ENCODE assay signal across 15 cellular contexts in the genomic region with DNA sequence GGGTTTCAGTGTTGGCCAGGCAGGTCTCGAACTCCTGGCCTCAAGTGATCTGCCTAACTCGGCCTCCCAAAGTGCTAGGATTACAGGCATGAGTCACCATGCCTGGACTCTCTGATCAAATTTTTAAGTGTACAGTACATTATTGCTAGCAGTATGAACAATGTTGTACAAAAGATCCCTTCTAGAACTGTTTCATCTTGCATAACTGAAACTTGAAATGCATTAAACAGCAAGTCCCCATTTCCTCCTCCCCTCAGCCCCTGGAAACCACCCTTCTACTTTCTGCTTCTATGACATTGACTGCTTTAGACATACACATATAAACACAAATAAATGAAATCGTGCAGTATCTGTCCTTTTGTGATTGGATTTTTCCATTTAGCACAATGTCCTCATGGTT.
DNase-seq lines count a peak whose midpoint lies in the region; ATAC-seq and TF ChIP-seq lines count a peak whose summit lies in the region.
"Had no signal": no experiment of that assay in that cellular context is flagged by ENCODE, and none has a peak within 500 bp of the region (broad histone marks: within the 10 kb centered on the region; RNA-seq: fewer than 3 reads in every experiment).

No MANE protein-coding gene starts in this region.

- H3K9me3 ChIP-seq in BE2C = no peaks in the 10 kb centered on the region; the same call in 1 of the 2 replicates
- H3K9me3 ChIP-seq: uterus had no signal

- no peaks in the 10 kb centered on the region for H3K36me3 Mint-ChIP-seq in activated naive CD4-positive, alpha-beta T cell treated with anti-CD3 and anti-CD28 coated beads for 36 hours (ENCODE audit: low read depth)
- H3K36me3 Mint-ChIP-seq in naive B cell = peaks cover 8 to 13% of the 10 kb centered on the region in 2 donors

- H3K4me1 Mint-ChIP-seq in activated naive CD4-positive, alpha-beta T cell treated with anti-CD3 and anti-CD28 coated beads for 36 hours (ENCODE audit: low read depth) = peaks cover 4% of the 10 kb centered on the region
- peaks cover 22 to 49% (median 47%) of the 10 kb centered on the region in 3 donors for H3K4me1 Mint-ChIP-seq in naive B cell

- H3K4me3 Mint-ChIP-seq in activated naive CD4-positive, alpha-beta T cell treated with anti-CD3 and anti-CD28 coated beads for 36 hours = no peak overlapping the region
- H3K4me3 Mint-ChIP-seq in naive B cell = peak overlapping the region in 5 of 8 donors; percentile 1 to 69 (median 27)

- no peak overlapping the region for H3K27ac Mint-ChIP-seq in activated naive CD4-positive, alpha-beta T cell treated with anti-CD3 and anti-CD28 coated beads for 36 hours
- H3K27ac Mint-ChIP-seq in naive B cell = peak overlapping the region in 3 of 6 donors; percentile 0 to 66 (median 50)

- no peak for TF ChIP-seq CTCF in BE2C (IDR thresholded peaks at IDR 0.05; ENCODE audit: low read depth, low read length)

- H3K9me3 Mint-ChIP-seq in activated naive CD4-positive, alpha-beta T cell treated with anti-CD3 and anti-CD28 coated beads for 36 hours = peaks cover 12% of the 10 kb centered on the region
- H3K9me3 Mint-ChIP-seq in naive B cell = peaks cover 0 to 24% (median 14%) of the 10 kb centered on the region in 7 donors

- DNase-seq in activated naive CD4-positive, alpha-beta T cell treated with anti-CD3 and anti-CD28 coated beads for 36 hours = peak; percentile 14
- DNase-seq in activated naive CD4-positive, alpha-beta T cell treated with Interleukin-2 at 50 U/mL for 16 hours = no peak
- DNase-seq in naive B cell (peak; percentile 35), NOMO-1 (lab: John Stamatoyannopoulos, UW; ENCODE audit: unreplicated experiment in 2 of 2) (no peak), pons (ENCODE audit: low spot score) (no peak), BE2C (no peak)
- DNase-seq: activated CD4-positive, CD25-positive, alpha-beta regulatory T cell; DMS79; IMR-90; NCI-H187 treated with DMSO at 0.1 percent for 48 hours; uterus had no signal

- no peak overlapping the region for H3K4me3 ChIP-seq in BE2C (ENCODE audit: low read depth, low read length)
- H3K4me3 ChIP-seq: cardiac muscle cell, lung, uterus had no signal

- no peaks in the 10 kb centered on the region for H3K4me1 ChIP-seq in BE2C
- H3K4me1 ChIP-seq: uterus had no signal

- no peaks in the 10 kb centered on the region for H3K27me3 ChIP-seq in BE2C
- H3K27me3 ChIP-seq: cardiac muscle cell, uterus had no signal

- intact Hi-C loops in activated naive CD4-positive, alpha-beta T cell treated with anti-CD3 and anti-CD28 coated beads for 36 hours (cut with micrococcal nuclease) = loop anchor here (1.0 kb wide), 1 partner anchor 11 kb away; no protein-coding TSS in a partner anchor

- peak; percentile 65 for ATAC-seq in GM21367 (IDR thresholded peaks at IDR 0.05; ENCODE audit: unreplicated experiment)
- peak; percentile 37 for ATAC-seq in HG03060 (IDR thresholded peaks at IDR 0.05; ENCODE audit: low read depth, unreplicated experiment)
- peak; percentile 82 to 89 for ATAC-seq in naive B cell (ENCODE audit: low read depth in 2 of 2)

- H3K36me3 ChIP-seq in BE2C = no peaks in the 10 kb centered on the region
- H3K36me3 ChIP-seq: cardiac muscle cell, uterus had no signal

- CTCF ChIA-PET in activated naive CD4-positive, alpha-beta T cell treated with anti-CD3 and anti-CD28 coated beads for 36 hours (lab: Charles Lee) = interaction anchor here (3.6 kb wide), 1 partner anchor 11 kb away, joined by 9 read pairs; no protein-coding TSS in a partner anchor

- no peaks in the 10 kb centered on the region for H3K27me3 Mint-ChIP-seq in activated naive CD4-positive, alpha-beta T cell treated with anti-CD3 and anti-CD28 coated beads for 36 hours (ENCODE audit: low read depth)
- no peaks in the 10 kb centered on the region for H3K27me3 Mint-ChIP-seq in naive B cell

Comparison
In these comparisons a context has a peak if more than half of its experiments do, and no peak if none do; other contexts are left out.
1. DNase-seq: peak in activated naive CD4-positive, alpha-beta T cell treated with anti-CD3 and anti-CD28 coated beads for 36 hours (single experiment) and naive B cell (single experiment); none in activated naive CD4-positive, alpha-beta T cell treated with Interleukin-2 at 50 U/mL for 16 hours (single experiment), NOMO-1 (0 of 2), pons (single experiment) and BE2C (single experiment).
2. Peak in every context shown above with its lines, with median percentiles within 50 percentile points of each other: ATAC-seq.